In the genomic region with DNA sequence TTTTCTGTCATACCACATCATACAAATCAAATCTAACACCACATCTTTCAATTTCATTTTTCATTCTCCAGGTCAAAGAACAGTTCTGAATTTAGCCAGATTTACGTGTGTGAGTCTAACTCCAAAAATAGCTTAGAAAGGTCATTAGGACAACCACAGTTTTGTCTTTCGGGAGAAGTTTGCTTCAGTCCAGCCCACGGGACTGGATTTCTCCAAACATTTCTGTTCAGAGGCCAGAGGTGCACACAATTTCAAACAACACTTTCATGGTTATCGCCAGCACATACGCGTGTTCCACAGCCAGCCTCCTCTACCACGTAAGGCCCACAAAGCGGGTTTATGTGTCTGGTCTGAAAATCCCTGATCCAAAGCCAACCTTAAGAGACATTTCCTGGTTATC, we compare ENCODE assay signal across 20 cellular contexts.
A peak's percentile ranks its signal among the peaks of the same experiment; 100 is the strongest.
DNase-seq lines count a peak whose midpoint lies in the region; ATAC-seq and TF ChIP-seq lines count a peak whose summit lies in the region.
"Had no signal": no experiment of that assay in that cellular context is flagged by ENCODE, and none has a peak within 500 bp of the region (broad histone marks: within the 10 kb centered on the region; RNA-seq: fewer than 3 reads in every experiment).

No MANE protein-coding gene starts in this region.

- H4K91ac ChIP-seq in mesenchymal stem cell (ENCODE audit: low read length), result no peak overlapping the region

- 31 to 46% (median 36%) methylated on average over 8 of the region's 8 CpGs for WGBS in heart left ventricle, 4 donors
- WGBS in mesenchymal stem cell, result 53% methylated on average over 8 of the region's 8 CpGs

- H3K4me3 ChIP-seq in heart left ventricle, result peak overlapping the region in 4 of 12 donors; percentile 11 to 27 (median 18)
- H3K4me3 ChIP-seq in choroid plexus epithelial cell (ENCODE audit: low read depth, low read length), result peak overlapping the region; percentile 27
- peak overlapping the region in 1 of 2 experiments; percentile 40 for H3K4me3 ChIP-seq in mesenchymal stem cell (ENCODE audit: insufficient read depth in 1 of 2, low read depth in 1 of 2, low read length in 2 of 2)
- no peak overlapping the region for H3K4me3 ChIP-seq in uterus
- H3K4me3 ChIP-seq: PC-9, sigmoid colon had no signal

- no peak overlapping the region for H2BK120ac ChIP-seq in mesenchymal stem cell (ENCODE audit: low read depth, low read length)

- H2AFZ ChIP-seq in mesenchymal stem cell (ENCODE audit: low read depth, low read length), result no peak overlapping the region
- H2AFZ ChIP-seq: PC-9 had no signal

- intact Hi-C loops in heart left ventricle (cut with DNase I) (no loop called here), Right ventricle myocardium inferior (cut with DNase I) (no loop called here), uterus (cut with DNase I; ENCODE audit: low total_unique reads) (no loop called here)

- TF ChIP-seq POLR2A in heart left ventricle (IDR thresholded peaks at IDR 0.05) (no peak), uterus (IDR thresholded peaks at IDR 0.05) (no peak)

- peak in 1 of 4 donors; percentile 53 for ATAC-seq in heart left ventricle
- no peak for ATAC-seq in Right ventricle myocardium inferior
- ATAC-seq: activated CD8-positive, alpha-beta T cell treated with anti-CD3 and anti-CD28 coated beads for 36 hours; activated T-cell treated with anti-CD3 and anti-CD28 coated beads, Interleukin-2, amount 50 U/mL, for 72 hours had no signal

- no peak overlapping the region for H3K4ac ChIP-seq in mesenchymal stem cell (ENCODE audit: low read depth in 1 of 2, low read length in 2 of 2)

- peak overlapping the region; percentile 69 for H3K9ac ChIP-seq in mesenchymal stem cell (ENCODE audit: low read length)

- no peak overlapping the region for H4K8ac ChIP-seq in mesenchymal stem cell (ENCODE audit: low read length)

- DNase-seq in heart left ventricle (no peak), Right ventricle myocardium inferior (ENCODE audit: missing footprints) (no peak), choroid plexus epithelial cell (ENCODE audit: low read depth) (peak; percentile 83), mesenchymal stem cell (peak; percentile 78), uterus (no peak), NCI-H2107 treated with DMSO at 0.1 percent for 48 hours (lab: John Stamatoyannopoulos, UW; ENCODE audit: unreplicated experiment) (no peak), NAMALWA (ENCODE audit: low spot score) (no peak)
- no peak for DNase-seq in stimulated activated CD4-positive, alpha-beta T cell treated with anti-CD3 and anti-CD28 coated beads, Interleukin-15, amount 100 ng/mL, for 24 hours
- DNase-seq: 8988T; activated CD8-positive, alpha-beta T cell treated with anti-CD3 and anti-CD28 coated beads for 36 hours; activated naive CD8-positive, alpha-beta T cell treated with anti-CD3 and anti-CD28 coated beads, Interleukin-2, amount 10 ng/mL, durations not matched to agents 7 days and 5 days; activated T-cell treated with anti-CD3 and anti-CD28 coated beads, Interleukin-2, amount 50 U/mL, for 72 hours; cerebellar nuclear complex; DMS79; NCI-H2029 treated with DMSO at 0.1 percent for 48 hours; NCI-H526; PC-9; sigmoid colon; stimulated activated CD4-positive, alpha-beta T cell treated with anti-CD3 and anti-CD28 coated beads, Interleukin-4, amount 100 ng/mL, for 4 hours had no signal

- no peak overlapping the region for H3K14ac ChIP-seq in mesenchymal stem cell (ENCODE audit: low read length in 2 of 2)

- H3K79me1 ChIP-seq in mesenchymal stem cell (replicated peaks; ENCODE audit: low read length, poor library complexity, severe bottlenecking), result peaks cover 18% of the 10 kb centered on the region

- TF ChIP-seq CTCF in heart left ventricle (IDR thresholded peaks at IDR 0.05), result no peak
- no peak for TF ChIP-seq CTCF in choroid plexus epithelial cell (conservative IDR thresholded peaks at IDR 0.05; ENCODE audit: low read depth, low read length)
- no peak for TF ChIP-seq CTCF in uterus (IDR thresholded peaks at IDR 0.05)

- no peak overlapping the region for H2AK5ac ChIP-seq in mesenchymal stem cell (ENCODE audit: low read length, severe bottlenecking)

- H3K9me3 ChIP-seq in heart left ventricle, result peaks cover 0 to under 1% (median 0%) of the 10 kb centered on the region in 12 donors
- no peaks in the 10 kb centered on the region for H3K9me3 ChIP-seq in mesenchymal stem cell (ENCODE audit: control insufficient read depth, low read length)
- H3K9me3 ChIP-seq in uterus, result no peaks in the 10 kb centered on the region
- H3K9me3 ChIP-seq: sigmoid colon had no signal

- H3K36me3 ChIP-seq in heart left ventricle (no peaks in the 10 kb centered on the region), mesenchymal stem cell (ENCODE audit: control insufficient read depth in 1 of 2, insufficient read depth in 2 of 2, low read depth in 1 of 2, low read length in 2 of 2) (peaks cover 0 to 38% of the 10 kb centered on the region in 2 experiments), uterus (peaks cover 0 to 4% of the 10 kb centered on the region in 2 donors)
- H3K36me3 ChIP-seq: sigmoid colon had no signal

- H2BK12ac ChIP-seq in mesenchymal stem cell (ENCODE audit: low read length in 2 of 2), result no peak overlapping the region

- no peak overlapping the region for H3K4me2 ChIP-seq in mesenchymal stem cell (ENCODE audit: low read length, poor library complexity, severe bottlenecking)
- H3K4me2 ChIP-seq: PC-9 had no signal

- no peak overlapping the region for H2BK5ac ChIP-seq in mesenchymal stem cell (ENCODE audit: low read depth, low read length, poor library complexity, severe bottlenecking)

- H2BK15ac ChIP-seq in mesenchymal stem cell (ENCODE audit: low read depth, poor library complexity, severe bottlenecking), result no peak overlapping the region

- H3K27me3 ChIP-seq in heart left ventricle (no peaks in the 10 kb centered on the region), mesenchymal stem cell (ENCODE audit: control insufficient read depth in 1 of 2, insufficient read depth in 1 of 2, low read length in 2 of 2) (no peaks in the 10 kb centered on the region), uterus (no peaks in the 10 kb centered on the region)
- H3K27me3 ChIP-seq: sigmoid colon had no signal

- H3K4me1 ChIP-seq in heart left ventricle, result peaks cover 0 to 17% (median 3%) of the 10 kb centered on the region in 12 donors
- H3K4me1 ChIP-seq in mesenchymal stem cell (ENCODE audit: control insufficient read depth, insufficient read depth, low read depth, low read length), result peaks cover 1% of the 10 kb centered on the region
- H3K4me1 ChIP-seq in uterus, result no peaks in the 10 kb centered on the region

- H3K23ac ChIP-seq in mesenchymal stem cell (ENCODE audit: low read length in 2 of 2), result no peak overlapping the region

- H3K27ac ChIP-seq in heart left ventricle (peak overlapping the region in 7 of 12 donors; percentile 9 to 46 (median 32)), mesenchymal stem cell (ENCODE audit: low read length, poor library complexity, severe bottlenecking) (no peak overlapping the region), uterus (peak overlapping the region; percentile 30 to 39)
- H3K27ac ChIP-seq: C4-2B, PC-9 had no signal

- peak overlapping the region in 1 of 2 experiments; percentile 34 for H3K18ac ChIP-seq in mesenchymal stem cell (ENCODE audit: low read depth in 1 of 2, low read length in 2 of 2)

Comparison
In these comparisons a context has a peak if more than half of its experiments do, and no peak if none do; other contexts are left out.
1. DNase-seq: peak in choroid plexus epithelial cell (single experiment) and mesenchymal stem cell (single experiment); none in heart left ventricle (0 of 5), Right ventricle myocardium inferior (single experiment), uterus (0 of 2), NCI-H2107 treated with DMSO at 0.1 percent for 48 hours (single experiment), NAMALWA (single experiment) and stimulated activated CD4-positive, alpha-beta T cell treated with anti-CD3 and anti-CD28 coated beads, Interleukin-15, amount 100 ng/mL, for 24 hours (single experiment).